ENCODE assay signal across 24 cellular contexts in the genomic region with DNA sequence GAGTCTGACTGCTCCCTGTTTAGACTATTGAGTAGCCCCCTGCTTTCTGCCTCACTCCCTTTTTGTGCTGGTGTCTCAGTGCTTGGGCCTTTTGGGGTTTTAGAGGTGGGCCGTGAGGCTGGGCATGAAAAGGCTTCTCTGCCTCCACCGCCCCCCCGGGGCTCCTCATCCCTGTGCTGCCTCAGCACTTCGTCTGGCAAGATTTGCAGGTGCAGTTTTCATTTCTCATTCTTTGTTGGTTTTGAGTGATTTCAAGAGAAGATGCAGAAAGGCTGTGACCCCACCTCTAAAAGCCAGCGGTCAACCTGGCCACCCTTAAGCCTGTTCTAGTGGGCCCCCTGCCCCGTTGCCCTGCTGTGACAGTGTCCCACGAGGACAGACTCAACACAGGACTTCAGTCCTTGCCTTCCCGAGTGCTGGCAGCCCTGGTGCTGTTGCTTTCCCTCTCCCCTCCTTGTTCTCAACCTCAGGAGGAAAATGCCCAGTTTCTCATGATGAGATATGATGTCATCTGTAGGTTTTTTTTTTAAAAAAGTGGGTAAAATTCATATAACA. TPM values are rescaled to one million over a fixed set of nuclear protein-coding genes. Genes with fewer than 3 reads are reported as not detected.
A peak's percentile ranks its signal among the peaks of the same experiment; 100 is the strongest.
DNase-seq lines count a peak whose midpoint lies in the region; ATAC-seq and TF ChIP-seq lines count a peak whose summit lies in the region.
"Had no signal": no experiment of that assay in that cellular context is flagged by ENCODE, and none has a peak within 500 bp of the region (broad histone marks: within the 10 kb centered on the region; RNA-seq: fewer than 3 reads in every experiment).

No MANE protein-coding gene starts in this region.

- ATAC-seq in activated CD4-positive, alpha-beta T cell treated with anti-CD3 and anti-CD28 coated beads for 36 hours, result no peak
- no peak for ATAC-seq in CD8-positive, alpha-beta T cell
- no peak for ATAC-seq in lower lobe of right lung
- ATAC-seq: HCT116, Panc1 had no signal

- H3K4me3 Mint-ChIP-seq in activated CD4-positive, alpha-beta T cell treated with anti-CD3 and anti-CD28 coated beads for 36 hours, result no peak overlapping the region
- no peak overlapping the region for H3K4me3 Mint-ChIP-seq in activated CD4-positive, alpha-beta T cell treated with anti-CD3 and anti-CD28 coated beads, Interleukin-2, amount 10 ng/mL, durations not matched to agents 7 days and 5 days
- H3K4me3 Mint-ChIP-seq in CD8-positive, alpha-beta T cell, result peak overlapping the region; percentile 39
- peak overlapping the region; percentile 26 for H3K4me3 Mint-ChIP-seq in activated naive CD8-positive, alpha-beta T cell treated with anti-CD3 and anti-CD28 coated beads for 36 hours
- H3K4me3 Mint-ChIP-seq: type B pancreatic cell had no signal

- peaks cover 17% of the 10 kb centered on the region for H3K36me3 ChIP-seq in CD8-positive, alpha-beta T cell (ENCODE audit: insufficient read depth, low read length)
- no peaks in the 10 kb centered on the region for H3K36me3 ChIP-seq in lower lobe of right lung
- H3K36me3 ChIP-seq: SJCRH30 had no signal

- peaks cover 11% of the 10 kb centered on the region for H3K36me3 Mint-ChIP-seq in activated CD4-positive, alpha-beta T cell treated with anti-CD3 and anti-CD28 coated beads for 36 hours (ENCODE audit: low read depth)
- H3K36me3 Mint-ChIP-seq in activated CD4-positive, alpha-beta T cell treated with anti-CD3 and anti-CD28 coated beads, Interleukin-2, amount 10 ng/mL, durations not matched to agents 7 days and 5 days (ENCODE audit: low read depth), result peaks cover 8% of the 10 kb centered on the region
- H3K36me3 Mint-ChIP-seq in CD8-positive, alpha-beta T cell, result peaks cover 52% of the 10 kb centered on the region
- H3K36me3 Mint-ChIP-seq in activated naive CD8-positive, alpha-beta T cell treated with anti-CD3 and anti-CD28 coated beads for 36 hours, result peaks cover 33% of the 10 kb centered on the region

- CTCF ChIA-PET in activated CD4-positive, alpha-beta T cell treated with anti-CD3 and anti-CD28 coated beads for 36 hours (lab: Charles Lee), result no interaction called here
- CTCF ChIA-PET in activated CD4-positive, alpha-beta T cell treated with anti-CD3 and anti-CD28 coated beads, Interleukin-2, amount 10 ng/mL, durations not matched to agents 7 days and 5 days (lab: Charles Lee), result interaction anchor here (1.2 kb wide), 1 partner anchor 20 kb away, joined by 3 read pairs; no protein-coding TSS in a partner anchor
- CTCF ChIA-PET in CD8-positive, alpha-beta T cell (lab: Charles Lee), result interaction anchor here (3.6 to 4.7 kb wide), 2 partner anchors 11 to 51 kb away, joined by 22 to 31 read pairs; no protein-coding TSS in a partner anchor

- intact Hi-C loops in activated CD4-positive, alpha-beta T cell treated with anti-CD3 and anti-CD28 coated beads for 36 hours (cut with DNase I, micrococcal nuclease), result loop anchor here (2.0 to 5.0 kb wide), 3 partner anchors 19 to 53 kb away; a partner anchor contains a TSS
- intact Hi-C loops in CD8-positive, alpha-beta T cell (cut with DNase I, micrococcal nuclease), result loop anchor here in 1 of 2 experiments (2.0 to 5.0 kb wide), 2 partner anchors 21 to 37 kb away; a partner anchor contains a TSS
- intact Hi-C loops in lower lobe of right lung (cut with DNase I), result no loop called here

- peak; percentile 20 for DNase-seq in activated CD4-positive, alpha-beta T cell treated with anti-CD3 and anti-CD28 coated beads for 36 hours
- DNase-seq in activated CD4-positive, alpha-beta T cell treated with anti-CD3 and anti-CD28 coated beads, Interleukin-2, amount 10 ng/mL, durations not matched to agents 7 days and 5 days, result no peak
- DNase-seq in CD8-positive, alpha-beta T cell, result no peak
- no peak for DNase-seq in activated naive CD8-positive, alpha-beta T cell treated with anti-CD3 and anti-CD28 coated beads for 36 hours
- DNase-seq in lower lobe of right lung (peak; percentile 26), NCI-H510A (lab: John Stamatoyannopoulos, UW) (no peak), NAMALWA (ENCODE audit: low spot score) (no peak), epidermal melanocyte (ENCODE audit: insufficient read length, low spot score) (no peak)
- DNase-seq: activated CD4-positive, alpha-beta T cell treated with anti-CD3 and anti-CD28 coated beads for 4 hours; anterior cingulate cortex; caudate nucleus; dermis blood vessel endothelial cell; NCI-H1436 treated with DMSO at 0.1 percent for 48 hours; NCI-H446 treated with DMSO at 0.1 percent for 48 hours; nucleus accumbens; SJCRH30; T-helper 2 cell had no signal

- H3K9me3 ChIP-seq in CD8-positive, alpha-beta T cell (ENCODE audit: low read length), result no peaks in the 10 kb centered on the region
- H3K9me3 ChIP-seq in lower lobe of right lung, result no peaks in the 10 kb centered on the region
- H3K9me3 ChIP-seq: SJCRH30 had no signal

- H3K27me3 ChIP-seq in CD8-positive, alpha-beta T cell (ENCODE audit: insufficient read depth, low read length), result no peaks in the 10 kb centered on the region
- H3K27me3 ChIP-seq in lower lobe of right lung (ENCODE audit: low read depth), result peaks cover 4% of the 10 kb centered on the region
- H3K27me3 ChIP-seq: SJCRH30 had no signal

- H3K4me3 ChIP-seq in CD8-positive, alpha-beta T cell (ENCODE audit: low read depth, low read length), result no peak overlapping the region
- H3K4me3 ChIP-seq in lower lobe of right lung, result no peak overlapping the region
- H3K4me3 ChIP-seq: lung, SJCRH30 had no signal

- TF ChIP-seq CTCF in CD8-positive, alpha-beta T cell (IDR thresholded peaks at IDR 0.05), result no peak
- TF ChIP-seq CTCF in lower lobe of right lung (IDR thresholded peaks at IDR 0.05), result no peak

- POLR2A ChIA-PET in activated CD4-positive, alpha-beta T cell treated with anti-CD3 and anti-CD28 coated beads for 36 hours (lab: Charles Lee), result no interaction called here
- POLR2A ChIA-PET in activated CD4-positive, alpha-beta T cell treated with anti-CD3 and anti-CD28 coated beads, Interleukin-2, amount 10 ng/mL, durations not matched to agents 7 days and 5 days (lab: Charles Lee), result no interaction called here
- POLR2A ChIA-PET in CD8-positive, alpha-beta T cell (lab: Charles Lee), result no interaction called here

- H3K27ac ChIP-seq in CD8-positive, alpha-beta T cell (ENCODE audit: low read depth, low read length), result no peak overlapping the region
- H3K27ac ChIP-seq in lower lobe of right lung, result no peak overlapping the region
- H3K27ac ChIP-seq: 22Rv1, HL-60, SJCRH30 had no signal

- H3K9me3 Mint-ChIP-seq in activated CD4-positive, alpha-beta T cell treated with anti-CD3 and anti-CD28 coated beads for 36 hours (ENCODE audit: low read depth), result no peaks in the 10 kb centered on the region
- H3K9me3 Mint-ChIP-seq in activated CD4-positive, alpha-beta T cell treated with anti-CD3 and anti-CD28 coated beads, Interleukin-2, amount 10 ng/mL, durations not matched to agents 7 days and 5 days, result no peaks in the 10 kb centered on the region
- no peaks in the 10 kb centered on the region for H3K9me3 Mint-ChIP-seq in CD8-positive, alpha-beta T cell
- H3K9me3 Mint-ChIP-seq in activated naive CD8-positive, alpha-beta T cell treated with anti-CD3 and anti-CD28 coated beads for 36 hours, result no peaks in the 10 kb centered on the region
- H3K9me3 Mint-ChIP-seq: type B pancreatic cell had no signal

- no peaks in the 10 kb centered on the region for H3K27me3 Mint-ChIP-seq in activated CD4-positive, alpha-beta T cell treated with anti-CD3 and anti-CD28 coated beads for 36 hours
- H3K27me3 Mint-ChIP-seq in activated CD4-positive, alpha-beta T cell treated with anti-CD3 and anti-CD28 coated beads, Interleukin-2, amount 10 ng/mL, durations not matched to agents 7 days and 5 days, result no peaks in the 10 kb centered on the region
- no peaks in the 10 kb centered on the region for H3K27me3 Mint-ChIP-seq in CD8-positive, alpha-beta T cell (ENCODE audit: low read depth)
- no peaks in the 10 kb centered on the region for H3K27me3 Mint-ChIP-seq in activated naive CD8-positive, alpha-beta T cell treated with anti-CD3 and anti-CD28 coated beads for 36 hours
- H3K27me3 Mint-ChIP-seq: type B pancreatic cell had no signal

- H3K4me1 Mint-ChIP-seq in activated CD4-positive, alpha-beta T cell treated with anti-CD3 and anti-CD28 coated beads for 36 hours, result peaks cover 57% of the 10 kb centered on the region
- peaks cover 43% of the 10 kb centered on the region for H3K4me1 Mint-ChIP-seq in activated CD4-positive, alpha-beta T cell treated with anti-CD3 and anti-CD28 coated beads, Interleukin-2, amount 10 ng/mL, durations not matched to agents 7 days and 5 days
- H3K4me1 Mint-ChIP-seq in CD8-positive, alpha-beta T cell (ENCODE audit: low read depth), result peaks cover 80% of the 10 kb centered on the region
- H3K4me1 Mint-ChIP-seq in activated naive CD8-positive, alpha-beta T cell treated with anti-CD3 and anti-CD28 coated beads for 36 hours, result peaks cover 57% of the 10 kb centered on the region

- H3K27ac Mint-ChIP-seq in activated CD4-positive, alpha-beta T cell treated with anti-CD3 and anti-CD28 coated beads for 36 hours, result peak overlapping the region; percentile 49
- no peak overlapping the region for H3K27ac Mint-ChIP-seq in activated CD4-positive, alpha-beta T cell treated with anti-CD3 and anti-CD28 coated beads, Interleukin-2, amount 10 ng/mL, durations not matched to agents 7 days and 5 days
- peak overlapping the region; percentile 73 for H3K27ac Mint-ChIP-seq in CD8-positive, alpha-beta T cell
- peak overlapping the region; percentile 49 for H3K27ac Mint-ChIP-seq in activated naive CD8-positive, alpha-beta T cell treated with anti-CD3 and anti-CD28 coated beads for 36 hours
- H3K27ac Mint-ChIP-seq: type B pancreatic cell had no signal

- peaks cover 62% of the 10 kb centered on the region for H3K4me1 ChIP-seq in CD8-positive, alpha-beta T cell (ENCODE audit: insufficient read depth, low read length)
- H3K4me1 ChIP-seq in lower lobe of right lung, result no peaks in the 10 kb centered on the region
- H3K4me1 ChIP-seq: SJCRH30 had no signal

RNA-seq across cellular contexts. Expression of a gene that starts 38.0 kb away (rescaled TPM):
- 10 to 100 TPM; 12.8 to 17.5 TPM for total RNA-seq in activated CD4-positive, alpha-beta T cell treated with anti-CD3 and anti-CD28 coated beads for 36 hours
- total RNA-seq in activated CD4-positive, alpha-beta T cell treated with anti-CD3 and anti-CD28 coated beads, Interleukin-2, amount 10 ng/mL, durations not matched to agents 7 days and 5 days, result 10 to 100 TPM; 19.2 to 21.2 TPM
- total RNA-seq in CD8-positive, alpha-beta T cell, result 100 to 1,000 TPM; 106 to 108 TPM
- total RNA-seq in activated naive CD8-positive, alpha-beta T cell treated with anti-CD3 and anti-CD28 coated beads for 36 hours, result 10 to 100 TPM; 29.2 to 34.1 TPM
- 3.8 TPM for total RNA-seq in lower lobe of right lung
- total RNA-seq: MCF 10A had no signal

Comparison
In these comparisons a context has a peak if more than half of its experiments do, and no peak if none do; other contexts are left out.
1. DNase-seq: peak in activated CD4-positive, alpha-beta T cell treated with anti-CD3 and anti-CD28 coated beads for 36 hours (single experiment) and lower lobe of right lung (single experiment); none in activated CD4-positive, alpha-beta T cell treated with anti-CD3 and anti-CD28 coated beads, Interleukin-2, amount 10 ng/mL, durations not matched to agents 7 days and 5 days (single experiment), CD8-positive, alpha-beta T cell (0 of 7), activated naive CD8-positive, alpha-beta T cell treated with anti-CD3 and anti-CD28 coated beads for 36 hours (single experiment), NCI-H510A (single experiment), NAMALWA (single experiment) and epidermal melanocyte (single experiment).
2. H3K4me3 Mint-ChIP-seq: peak in CD8-positive, alpha-beta T cell (single experiment) and activated naive CD8-positive, alpha-beta T cell treated with anti-CD3 and anti-CD28 coated beads for 36 hours (single experiment); none in activated CD4-positive, alpha-beta T cell treated with anti-CD3 and anti-CD28 coated beads for 36 hours (single experiment) and activated CD4-positive, alpha-beta T cell treated with anti-CD3 and anti-CD28 coated beads, Interleukin-2, amount 10 ng/mL, durations not matched to agents 7 days and 5 days (single experiment).